In the genomic region with DNA sequence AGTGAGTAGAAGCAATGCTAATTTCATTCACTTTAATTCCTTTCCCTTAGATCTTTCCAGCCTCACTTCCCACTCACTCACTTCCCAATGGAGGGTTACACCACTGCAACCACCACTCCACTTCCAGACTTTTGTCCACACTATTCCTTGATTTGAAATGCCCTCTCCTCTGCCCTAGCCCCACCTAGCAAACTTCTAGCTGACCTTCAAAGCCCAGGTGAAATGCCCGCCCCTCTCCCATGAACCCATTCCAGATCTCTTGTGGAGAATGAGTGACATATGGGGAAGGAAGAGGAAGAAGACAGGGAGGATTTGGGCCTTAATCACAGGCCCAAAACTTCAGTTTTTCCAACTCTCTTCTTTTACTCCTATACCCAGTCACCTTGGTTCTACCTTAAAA, we compare ENCODE assay signal across 3 cellular contexts.
TF ChIP-seq lines count a peak whose summit lies in the region.

No MANE protein-coding gene starts in this region.

TF ChIP-seq in SK-N-SH treated with all-trans-retinoic acid at 6 μM for 48 hours, 23 proteins besides CTCF, POLR2A, EP300 and RAD21:
- TF ChIP-seq ZFP3 (CRISPR knock-in tag; IDR thresholded peaks at IDR 0.05) = peak; percentile 84
- TF ChIP-seq PPARA (CRISPR knock-in tag; IDR thresholded peaks at IDR 0.05; ENCODE audit: borderline replicate concordance) = no peak

TF ChIP-seq in SK-N-SH, 30 proteins besides CTCF, POLR2A, EP300 and RAD21:
- TF ChIP-seq JUND (IDR thresholded peaks at IDR 0.05) (no peak), MEF2A (IDR thresholded peaks at IDR 0.05; ENCODE audit: borderline replicate concordance, low read depth) (no peak), MXI1 (IDR thresholded peaks at IDR 0.05; ENCODE audit: low read depth, low read length) (no peak), GATA2 (CRISPR knock-in tag; IDR thresholded peaks at IDR 0.05) (no peak), FOXM1 (IDR thresholded peaks at IDR 0.05; ENCODE audit: low read depth) (no peak), CHD2 (IDR thresholded peaks at IDR 0.05; ENCODE audit: low read length, partially characterized antibody) (no peak)

TF ChIP-seq in GM12878, 131 proteins besides CTCF, POLR2A, EP300 and RAD21:
- no peak for TF ChIP-seq ASH2L (IDR thresholded peaks at IDR 0.05; ENCODE audit: borderline replicate concordance, low read depth)
